In genomic region chr9:114421147-114421546, GRCh38 we compare ENCODE assay signal across 28 cellular contexts.
"Had no signal": no experiment of that assay in that cellular context is flagged by ENCODE, and none has a peak within 500 bp of the region (broad histone marks: within the 10 kb centered on the region; RNA-seq: fewer than 3 reads in every experiment).

No MANE protein-coding gene starts in this region.

- H3K27me3 Mint-ChIP-seq: memory B cell; naive thymus-derived CD4-positive, alpha-beta T cell; natural killer cell treated with Interleukin-12 subunit alpha and Interleukin-12 subunit beta and Interleukin-15 and Interleukin-18, amount 100 ng/mL, for 72 hours; stimulated activated naive B cell treated with anti-CD40 and anti-IgM and Interleukin-4, amounts not matched to agents 10 μg/mL and 1 μg/mL and 100 μg/mL, for 72 hours; type B pancreatic cell had no signal

- H3K9me3 ChIP-seq: left ventricle myocardium inferior, mucosa of descending colon, pancreas, prostate gland, stomach, suprapubic skin, thoracic aorta, tibial artery, vagina had no signal

- H3K27ac Mint-ChIP-seq: memory B cell; naive thymus-derived CD4-positive, alpha-beta T cell; natural killer cell treated with Interleukin-12 subunit alpha and Interleukin-12 subunit beta and Interleukin-15 and Interleukin-18, amount 100 ng/mL, for 72 hours; stimulated activated naive B cell treated with anti-CD40 and anti-IgM and Interleukin-4, amounts not matched to agents 10 μg/mL and 1 μg/mL and 100 μg/mL, for 72 hours; type B pancreatic cell had no signal

- H3K27ac ChIP-seq: heart right ventricle, hepatocyte, left ventricle myocardium inferior, pancreas, prostate gland, stomach, suprapubic skin, thoracic aorta, tibial artery, vagina had no signal

- H3K27me3 ChIP-seq: hepatocyte, pancreas, stomach, suprapubic skin, vagina had no signal

- DNase-seq: heart right ventricle; islet precursor cell; left ventricle myocardium inferior; midbrain; mucosa of descending colon; naive thymus-derived CD4-positive, alpha-beta T cell; nucleus accumbens; retina; right cardiac atrium; small intestine; stimulated activated CD4-positive, alpha-beta T cell treated with anti-CD3 and anti-CD28 coated beads, Interleukin-1b, Interleukin-23, amount 100 ng/mL, for 48 hours; stimulated activated CD4-positive, alpha-beta T cell treated with anti-CD3 and anti-CD28 coated beads, Interleukin-2, amount 100 ng/mL, for 48 hours; stimulated activated CD4-positive, alpha-beta T cell treated with anti-CD3 and anti-CD28 coated beads, Interleukin-4, amount 100 ng/mL, for 4 hours; stimulated activated CD8-positive, alpha-beta memory T cell treated with anti-CD3 and anti-CD28 coated beads, Interleukin-4, amount 100 ng/mL, for 48 hours; stimulated activated naive B cell treated with anti-CD40 and anti-IgM and Interleukin-4, amounts not matched to agents 10 μg/mL and 1 μg/mL and 100 μg/mL, for 72 hours; stimulated activated naive CD8-positive, alpha-beta T cell treated with anti-CD3 and anti-CD28 coated beads, Interleukin-15, Interleukin-2, amounts not matched to agents 100 U/mL and 50 U/mL, for 24 hours; stomach had no signal

- H3K4me3 Mint-ChIP-seq: memory B cell; naive thymus-derived CD4-positive, alpha-beta T cell; natural killer cell treated with Interleukin-12 subunit alpha and Interleukin-12 subunit beta and Interleukin-15 and Interleukin-18, amount 100 ng/mL, for 72 hours; stimulated activated naive B cell treated with anti-CD40 and anti-IgM and Interleukin-4, amounts not matched to agents 10 μg/mL and 1 μg/mL and 100 μg/mL, for 72 hours; type B pancreatic cell had no signal

- ATAC-seq: heart right ventricle; mucosa of descending colon; naive thymus-derived CD4-positive, alpha-beta T cell; natural killer cell treated with Interleukin-12 subunit alpha and Interleukin-12 subunit beta and Interleukin-15 and Interleukin-18, amount 100 ng/mL, for 72 hours; pancreas; right cardiac atrium; sciatic nerve; stimulated activated naive B cell treated with anti-CD40 and anti-IgM and Interleukin-4, amounts not matched to agents 10 μg/mL and 1 μg/mL and 100 μg/mL, for 72 hours; stimulated activated naive CD8-positive, alpha-beta T cell treated with anti-CD3 and anti-CD28 coated beads, Interleukin-15, Interleukin-2, amounts not matched to agents 100 U/mL and 50 U/mL, for 24 hours had no signal

- H3K4me1 ChIP-seq: heart right ventricle, left ventricle myocardium inferior, pancreas, prostate gland, stomach, suprapubic skin, tibial artery, vagina had no signal

- H3K36me3 Mint-ChIP-seq: naive thymus-derived CD4-positive, alpha-beta T cell; natural killer cell treated with Interleukin-12 subunit alpha and Interleukin-12 subunit beta and Interleukin-15 and Interleukin-18, amount 100 ng/mL, for 72 hours had no signal

- H3K9me3 Mint-ChIP-seq: naive thymus-derived CD4-positive, alpha-beta T cell; natural killer cell treated with Interleukin-12 subunit alpha and Interleukin-12 subunit beta and Interleukin-15 and Interleukin-18, amount 100 ng/mL, for 72 hours; stimulated activated naive B cell treated with anti-CD40 and anti-IgM and Interleukin-4, amounts not matched to agents 10 μg/mL and 1 μg/mL and 100 μg/mL, for 72 hours; type B pancreatic cell had no signal

- H3K36me3 ChIP-seq: heart right ventricle, left ventricle myocardium inferior, pancreas, prostate gland, thoracic aorta, tibial artery, vagina had no signal

- H3K4me3 ChIP-seq: heart right ventricle, hepatocyte, left ventricle myocardium inferior, mucosa of descending colon, pancreas, prostate gland, stomach, suprapubic skin, thoracic aorta, tibial artery, vagina had no signal
